Comparison of ENCODE assay signal across 11 cellular contexts in genomic region chr3:128276577-128277183, GRCh38.
"Had no signal": no experiment of that assay in that cellular context is flagged by ENCODE, and none has a peak within 500 bp of the region (broad histone marks: within the 10 kb centered on the region; RNA-seq: fewer than 3 reads in every experiment).

No MANE protein-coding gene starts in this region.

- DNase-seq: activated CD4-positive, alpha-beta memory T cell treated with anti-CD3 and anti-CD28 coated beads for 36 hours; activated CD4-positive, CD25-positive, alpha-beta regulatory T cell treated with anti-CD3 and anti-CD28 coated beads, Interleukin-2, amount 50 U/mL, for 72 hours; activated CD8-positive, alpha-beta memory T cell treated with anti-CD3 and anti-CD28 coated beads, Interleukin-2, amount 50 U/mL, for 4 hours; activated naive CD4-positive, alpha-beta T cell treated with Interleukin-2 at 50 U/mL for 16 hours; hippocampal formation; kidney glomerular epithelial cell; mucosa of descending colon; natural killer cell; psoas muscle; stimulated activated CD4-positive, alpha-beta T cell treated with anti-CD3 and anti-CD28 coated beads, Interleukin-12 subunit alpha, Interleukin-12 subunit beta, amount 100 ng/mL, for 4 hours; stimulated activated naive CD4-positive, alpha-beta T cell had no signal

- ATAC-seq: mucosa of descending colon, natural killer cell, psoas muscle had no signal

- H3K4me3 Mint-ChIP-seq: activated CD4-positive, alpha-beta memory T cell treated with anti-CD3 and anti-CD28 coated beads for 36 hours; natural killer cell had no signal

- H3K9me3 ChIP-seq: mucosa of descending colon, psoas muscle had no signal

- H3K36me3 Mint-ChIP-seq: natural killer cell had no signal

- H3K4me3 ChIP-seq: mucosa of descending colon, psoas muscle had no signal

- H3K9me3 Mint-ChIP-seq: activated CD4-positive, alpha-beta memory T cell treated with anti-CD3 and anti-CD28 coated beads for 36 hours; natural killer cell had no signal

- H3K27me3 Mint-ChIP-seq: activated CD4-positive, alpha-beta memory T cell treated with anti-CD3 and anti-CD28 coated beads for 36 hours had no signal

- H3K27ac ChIP-seq: psoas muscle had no signal

- H3K27ac Mint-ChIP-seq: activated CD4-positive, alpha-beta memory T cell treated with anti-CD3 and anti-CD28 coated beads for 36 hours; natural killer cell had no signal
